In genomic region chr3:185932213-185932612, GRCh38 we compare ENCODE assay signal across 9 cellular contexts. TPM values are rescaled to one million over a fixed set of nuclear protein-coding genes. Genes with fewer than 3 reads are reported as not detected.
DNase-seq lines count a peak whose midpoint lies in the region; ATAC-seq and TF ChIP-seq lines count a peak whose summit lies in the region.
"Had no signal": no experiment of that assay in that cellular context is flagged by ENCODE, and none has a peak within 500 bp of the region (broad histone marks: within the 10 kb centered on the region; RNA-seq: fewer than 3 reads in every experiment).

No MANE protein-coding gene starts in this region.

- H3K4me1 ChIP-seq in mesenchymal stem cell (ENCODE audit: control insufficient read depth, insufficient read depth, low read depth, low read length), result peaks cover 2% of the 10 kb centered on the region

- H3K9ac ChIP-seq in mesenchymal stem cell (ENCODE audit: low read length), result peak overlapping the region; percentile 100

- no peak overlapping the region for H2BK120ac ChIP-seq in mesenchymal stem cell (ENCODE audit: low read depth, low read length)

- H4K8ac ChIP-seq in mesenchymal stem cell (ENCODE audit: low read length), result no peak overlapping the region

- TF ChIP-seq CTCF in astrocyte of the cerebellum (IDR thresholded peaks at IDR 0.05; ENCODE audit: low read depth, low read length, missing control alignments), result no peak

- WGBS in mesenchymal stem cell, result 35% methylated on average over 5 of the region's 5 CpGs

- no peak overlapping the region for H4K91ac ChIP-seq in mesenchymal stem cell (ENCODE audit: low read length)

- no peak overlapping the region for H3K27ac ChIP-seq in mesenchymal stem cell (ENCODE audit: low read length, poor library complexity, severe bottlenecking)

- H2BK15ac ChIP-seq in mesenchymal stem cell (ENCODE audit: low read depth, poor library complexity, severe bottlenecking), result no peak overlapping the region

- peak overlapping the region; percentile 100 for H3K4me3 Mint-ChIP-seq in stimulated activated naive CD8-positive, alpha-beta T cell treated with anti-CD3 and anti-CD28 coated beads, Interleukin-15, Interleukin-2, amounts not matched to agents 100 ng/mL and 50 ng/mL, for 24 hours

- H3K9me3 ChIP-seq in mesenchymal stem cell (ENCODE audit: control insufficient read depth, low read length), result no peaks in the 10 kb centered on the region

- peak overlapping the region; percentile 14 for H3K4me3 ChIP-seq in astrocyte of the cerebellum (ENCODE audit: low read depth, low read length)
- peak overlapping the region in 1 of 2 experiments; percentile 100 for H3K4me3 ChIP-seq in mesenchymal stem cell (ENCODE audit: insufficient read depth in 1 of 2, low read depth in 1 of 2, low read length in 2 of 2)
- H3K4me3 ChIP-seq: lung had no signal

- H3K27ac Mint-ChIP-seq in stimulated activated naive CD8-positive, alpha-beta T cell treated with anti-CD3 and anti-CD28 coated beads, Interleukin-15, Interleukin-2, amounts not matched to agents 100 ng/mL and 50 ng/mL, for 24 hours, result peak overlapping the region; percentile 89

- peaks cover 75% of the 10 kb centered on the region for H3K4me1 Mint-ChIP-seq in stimulated activated naive CD8-positive, alpha-beta T cell treated with anti-CD3 and anti-CD28 coated beads, Interleukin-15, Interleukin-2, amounts not matched to agents 100 ng/mL and 50 ng/mL, for 24 hours (ENCODE audit: low read depth)

- H3K36me3 Mint-ChIP-seq in stimulated activated naive CD8-positive, alpha-beta T cell treated with anti-CD3 and anti-CD28 coated beads, Interleukin-15, Interleukin-2, amounts not matched to agents 100 ng/mL and 50 ng/mL, for 24 hours (ENCODE audit: low read depth), result peaks cover 98% of the 10 kb centered on the region

- no peak overlapping the region for H3K23ac ChIP-seq in mesenchymal stem cell (ENCODE audit: low read length in 2 of 2)

- no peak overlapping the region for H2AFZ ChIP-seq in mesenchymal stem cell (ENCODE audit: low read depth, low read length)

- no peak overlapping the region for H3K18ac ChIP-seq in mesenchymal stem cell (ENCODE audit: low read depth in 1 of 2, low read length in 2 of 2)

- H2BK5ac ChIP-seq in mesenchymal stem cell (ENCODE audit: low read depth, low read length, poor library complexity, severe bottlenecking), result no peak overlapping the region

- no peaks in the 10 kb centered on the region for H3K27me3 Mint-ChIP-seq in stimulated activated naive CD8-positive, alpha-beta T cell treated with anti-CD3 and anti-CD28 coated beads, Interleukin-15, Interleukin-2, amounts not matched to agents 100 ng/mL and 50 ng/mL, for 24 hours

- ATAC-seq in stimulated activated naive CD8-positive, alpha-beta T cell treated with anti-CD3 and anti-CD28 coated beads, Interleukin-15, Interleukin-2, amounts not matched to agents 100 U/mL and 50 U/mL, for 24 hours, result no peak
- ATAC-seq in GM21381 (IDR thresholded peaks at IDR 0.05; ENCODE audit: unreplicated experiment) (no peak), HG02588 (IDR thresholded peaks at IDR 0.05; ENCODE audit: unreplicated experiment) (no peak)

- in situ Hi-C loops in astrocyte of the cerebellum (cut with HindIII; ENCODE audit: low sequenced_read_pairs), result no loop called here

- peak overlapping the region; percentile 16 for H3K4me2 ChIP-seq in mesenchymal stem cell (ENCODE audit: low read length, poor library complexity, severe bottlenecking)

- H3K36me3 ChIP-seq in mesenchymal stem cell (ENCODE audit: control insufficient read depth in 1 of 2, insufficient read depth in 2 of 2, low read depth in 1 of 2, low read length in 2 of 2), result peaks cover 2 to 15% of the 10 kb centered on the region in 2 experiments

- DNase-seq in stimulated activated naive CD8-positive, alpha-beta T cell treated with anti-CD3 and anti-CD28 coated beads, Interleukin-15, Interleukin-2, amounts not matched to agents 100 U/mL and 50 U/mL, for 24 hours, result no peak
- no peak for DNase-seq in astrocyte of the cerebellum (ENCODE audit: low read depth)
- no peak for DNase-seq in mesenchymal stem cell
- no peak for DNase-seq in inferior parietal cortex (ENCODE audit: extremely low spot score)
- DNase-seq in DMS153 (lab: John Stamatoyannopoulos, UW), result no peak

- H2AK5ac ChIP-seq in mesenchymal stem cell (ENCODE audit: low read length, severe bottlenecking), result no peak overlapping the region

- no peaks in the 10 kb centered on the region for H3K79me1 ChIP-seq in mesenchymal stem cell (replicated peaks; ENCODE audit: low read length, poor library complexity, severe bottlenecking)

- no peaks in the 10 kb centered on the region for H3K9me3 Mint-ChIP-seq in stimulated activated naive CD8-positive, alpha-beta T cell treated with anti-CD3 and anti-CD28 coated beads, Interleukin-15, Interleukin-2, amounts not matched to agents 100 ng/mL and 50 ng/mL, for 24 hours

- no peak overlapping the region for H3K4ac ChIP-seq in mesenchymal stem cell (ENCODE audit: low read depth in 1 of 2, low read length in 2 of 2)

- no peak overlapping the region for H2BK12ac ChIP-seq in mesenchymal stem cell (ENCODE audit: low read length in 2 of 2)

- H3K14ac ChIP-seq in mesenchymal stem cell (ENCODE audit: low read length in 2 of 2), result no peak overlapping the region

- no peaks in the 10 kb centered on the region for H3K27me3 ChIP-seq in mesenchymal stem cell (ENCODE audit: control insufficient read depth in 1 of 2, insufficient read depth in 1 of 2, low read length in 2 of 2)

RNA-seq across cellular contexts. Expression of gene TRA2B, which starts 5.6 kb away (rescaled TPM):
- 130 TPM for polyA plus RNA-seq in mesenchymal stem cell (2013, experiment 1 of 2)
- 133 TPM for polyA plus RNA-seq in mesenchymal stem cell (2013, experiment 2 of 2)
